In the genomic region with DNA sequence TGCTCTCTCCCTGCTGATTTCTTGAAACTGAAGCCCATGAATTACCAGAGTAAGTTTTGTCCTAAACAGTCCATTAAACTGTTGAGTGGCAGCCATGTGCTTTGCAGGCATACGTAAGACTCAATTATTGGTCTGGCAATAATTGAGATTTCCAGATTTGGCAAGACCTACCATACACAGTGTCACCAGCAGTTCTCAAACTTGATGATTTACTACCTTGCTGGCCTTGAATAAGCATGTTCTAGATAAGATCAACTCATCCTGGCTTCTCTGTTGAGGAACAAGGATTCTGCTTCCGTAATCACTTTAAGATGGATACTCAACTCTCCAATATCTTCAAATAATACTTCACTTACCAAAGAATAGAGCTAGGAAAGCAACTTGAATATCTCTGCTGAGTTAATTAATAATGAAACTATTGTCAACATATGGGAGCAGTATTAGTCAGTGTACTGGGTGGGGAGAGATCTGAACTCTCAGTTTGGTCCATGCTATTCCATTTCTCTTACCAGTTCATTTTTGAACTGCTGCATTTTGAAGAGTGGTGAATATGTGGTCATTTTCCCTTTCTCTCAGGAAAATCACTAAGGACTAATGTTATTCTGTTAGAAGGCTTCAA, we compare ENCODE assay signal across 19 cellular contexts.
DNase-seq lines count a peak whose midpoint lies in the region; ATAC-seq, FAIRE-seq and TF ChIP-seq lines count a peak whose summit lies in the region.
"Had no signal": no experiment of that assay in that cellular context is flagged by ENCODE, and none has a peak within 500 bp of the region (broad histone marks: within the 10 kb centered on the region; RNA-seq: fewer than 3 reads in every experiment).

No MANE protein-coding gene starts in this region.

- 23% methylated on average over 2 of the region's 2 CpGs for WGBS in GM12878 (ENCODE audit: insufficient coverage, insufficient replicate concordance, low lambda C conversion rate, missing lambda C conversion rate)

- peak; percentile 63 for ATAC-seq in GM18511 (IDR thresholded peaks at IDR 0.05; ENCODE audit: unreplicated experiment)
- peak; percentile 68 for ATAC-seq in GM19463 (IDR thresholded peaks at IDR 0.05; ENCODE audit: unreplicated experiment)
- peak; percentile 64 for ATAC-seq in HG03196 (IDR thresholded peaks at IDR 0.05; ENCODE audit: unreplicated experiment)
- ATAC-seq in GM12878: peak; percentile 35; the same call in 1 of the 3 replicates
- ATAC-seq in HG02840 (IDR thresholded peaks at IDR 0.05; ENCODE audit: low FRiP score, unreplicated experiment): no peak
- ATAC-seq: Panc1 had no signal

- no peaks in the 10 kb centered on the region for H3K4me1 ChIP-seq in GM12878 (ENCODE audit: control insufficient read depth, insufficient read depth, low read length)
- H3K4me1 ChIP-seq: Caco-2 had no signal

- TF ChIP-seq EP300 in GM12878 (IDR thresholded peaks at IDR 0.05; ENCODE audit: borderline replicate concordance in 1 of 2, control insufficient read depth in 1 of 2, low read depth in 2 of 2, low read length in 2 of 2): no peak

- H3K27ac ChIP-seq in GM12878 (ENCODE audit: control insufficient read depth, insufficient read depth): no peak overlapping the region
- H3K27ac ChIP-seq in substantia nigra (ENCODE audit: low read depth, low read length, poor library complexity, severe bottlenecking): no peak overlapping the region

- no peaks in the 10 kb centered on the region for H3K79me2 ChIP-seq in GM12878 (ENCODE audit: control insufficient read depth, insufficient read depth, low read length)

- no peak overlapping the region for H3K4me2 ChIP-seq in GM12878 (ENCODE audit: control insufficient read depth, insufficient read depth)

- H3K9me3 ChIP-seq in GM12878 (replicated peaks; ENCODE audit: control insufficient read depth, insufficient read depth, low read length): no peaks in the 10 kb centered on the region
- H3K9me3 ChIP-seq: Caco-2, MG63 had no signal

- RAD21 ChIA-PET in GM12878 (lab: Charles Lee; ENCODE audit: unreplicated experiment): no interaction called here

- FAIRE-seq in GM12878 (lab: Jason Lieb, UNC): no peak
- FAIRE-seq: GM12891 had no signal

- POLR2A ChIA-PET in GM12878 (lab: Charles Lee): no interaction called here

- TF ChIP-seq POLR2A in GM12878 (IDR thresholded peaks at IDR 0.05; ENCODE audit: low read depth, low read length): no peak

- no peak overlapping the region for H2AFZ ChIP-seq in GM12878 (ENCODE audit: control insufficient read depth, low read depth, low read length)

- CTCF ChIA-PET in GM12878 (lab: Yijun Ruan, JAX): no interaction called here

- in situ Hi-C loops in GM12878 (cut with MboI): no loop called here

- intact Hi-C loops in GM12878 (cut with micrococcal nuclease; ENCODE audit: unreplicated experiment) (no loop called here), cardiac septum (cut with DNase I) (no loop called here)

- no peaks in the 10 kb centered on the region for H3K36me3 ChIP-seq in GM12878 (ENCODE audit: control insufficient read depth in 2 of 2, insufficient read depth in 2 of 2, low read length in 1 of 2)
- H3K36me3 ChIP-seq: MG63 had no signal

- H3K9ac ChIP-seq in GM12878 (ENCODE audit: control insufficient read depth, insufficient read depth, low read length): no peak overlapping the region

- TF ChIP-seq RAD21 in GM12878 (IDR thresholded peaks at IDR 0.05; ENCODE audit: insufficient read depth, low read depth, low read length): no peak

- no peaks in the 10 kb centered on the region for H4K20me1 ChIP-seq in GM12878 (ENCODE audit: control insufficient read depth, insufficient read depth)

- TF ChIP-seq CTCF in GM12878 (IDR thresholded peaks at IDR 0.05 in 2 of 3, conservative IDR thresholded peaks at IDR 0.05 in 1 of 3; ENCODE audit: control insufficient read depth in 2 of 3, extremely low read depth in 1 of 3, insufficient read depth in 1 of 3, low read depth in 3 of 3, low read length in 3 of 3): no peak

- DNase-seq in GM12878 (ENCODE audit: low read depth, low spot score) (no peak), substantia nigra (lab: John Stamatoyannopoulos, UW) (no peak), cardiac septum (ENCODE audit: low spot score) (no peak)
- DNase-seq in NK-92 treated with Interleukin-12 subunit alpha and Interleukin-12 subunit beta, amount 100 ng/mL, for 24 hours (lab: John Stamatoyannopoulos, UW): no peak
- DNase-seq: Caco-2, HCEC 1CT, KBM-7, MG63, NCI-H1105, NCI-H1694 treated with DMSO at 0.1 percent for 48 hours, NCI-H446 treated with DMSO at 0.1 percent for 48 hours, NCI-H774, SHP77 had no signal

- no peaks in the 10 kb centered on the region for H3K27me3 ChIP-seq in GM12878 (replicated peaks in 1 of 2; ENCODE audit: control insufficient read depth in 2 of 2, insufficient read depth in 2 of 2, low read length in 1 of 2)
- H3K27me3 ChIP-seq: MG63 had no signal

- SMC1A ChIA-PET in GM12878 (lab: Charles Lee; ENCODE audit: uncharacterized antibody, unreplicated experiment): no interaction called here

- H3K4me3 ChIP-seq in GM12878: no peak overlapping the region
- H3K4me3 ChIP-seq: MG63 had no signal

- no TSS peak for BruUV-seq in GM12878 (replicated peaks; lab: Mats Ljungman, UMichigan)

TF ChIP-seq in GM12878, 131 proteins besides CTCF, POLR2A, EP300 and RAD21:
- TF ChIP-seq TCF7 (IDR thresholded peaks at IDR 0.05; ENCODE audit: borderline replicate concordance) (no peak), EZH2 (IDR thresholded peaks at IDR 0.05; ENCODE audit: borderline replicate concordance, control insufficient read depth, low read depth, low read length) (no peak), SUPT20H (IDR thresholded peaks at IDR 0.05; ENCODE audit: borderline replicate concordance, control insufficient read depth, low read depth, low read length) (no peak)
TF ChIP-seq in GM12878: peak in this region for 0.
